Comparison of ENCODE assay signal across 1 cellular context in the genomic region with DNA sequence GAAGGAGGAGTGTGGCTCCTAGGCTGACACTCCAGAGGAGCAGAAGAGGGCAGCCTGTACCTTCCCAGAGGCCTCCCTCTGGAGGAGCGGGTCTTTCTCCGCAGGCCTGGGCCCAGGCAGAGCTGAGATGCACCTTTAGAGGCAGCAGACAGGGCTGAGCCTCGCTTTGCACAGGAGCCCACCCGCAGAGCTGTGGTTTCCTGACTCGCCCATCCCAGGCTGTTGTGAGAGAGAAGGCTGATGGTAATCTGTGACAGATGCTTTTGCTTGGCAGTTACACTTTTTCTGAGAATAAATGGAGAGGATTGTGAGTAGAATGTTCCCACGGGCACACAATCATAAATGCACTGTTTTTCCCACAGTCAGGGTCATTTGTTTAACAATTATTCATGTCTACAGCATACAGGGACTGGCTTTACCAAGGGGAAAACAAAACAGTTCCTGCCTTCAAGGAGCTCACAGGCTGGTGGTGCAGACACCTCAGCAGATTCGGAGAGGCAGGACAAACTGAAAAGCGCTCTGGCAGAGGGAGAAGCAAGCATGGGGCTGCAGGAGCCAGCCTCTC.
A peak's percentile ranks its signal among the peaks of the same experiment; 100 is the strongest.
TF ChIP-seq lines count a peak whose summit lies in the region.

No MANE protein-coding gene starts in this region.

TF ChIP-seq in HEK293, 187 proteins besides CTCF, POLR2A, EP300 and RAD21 (continued from another document):
- TF ChIP-seq, protein P1, sequence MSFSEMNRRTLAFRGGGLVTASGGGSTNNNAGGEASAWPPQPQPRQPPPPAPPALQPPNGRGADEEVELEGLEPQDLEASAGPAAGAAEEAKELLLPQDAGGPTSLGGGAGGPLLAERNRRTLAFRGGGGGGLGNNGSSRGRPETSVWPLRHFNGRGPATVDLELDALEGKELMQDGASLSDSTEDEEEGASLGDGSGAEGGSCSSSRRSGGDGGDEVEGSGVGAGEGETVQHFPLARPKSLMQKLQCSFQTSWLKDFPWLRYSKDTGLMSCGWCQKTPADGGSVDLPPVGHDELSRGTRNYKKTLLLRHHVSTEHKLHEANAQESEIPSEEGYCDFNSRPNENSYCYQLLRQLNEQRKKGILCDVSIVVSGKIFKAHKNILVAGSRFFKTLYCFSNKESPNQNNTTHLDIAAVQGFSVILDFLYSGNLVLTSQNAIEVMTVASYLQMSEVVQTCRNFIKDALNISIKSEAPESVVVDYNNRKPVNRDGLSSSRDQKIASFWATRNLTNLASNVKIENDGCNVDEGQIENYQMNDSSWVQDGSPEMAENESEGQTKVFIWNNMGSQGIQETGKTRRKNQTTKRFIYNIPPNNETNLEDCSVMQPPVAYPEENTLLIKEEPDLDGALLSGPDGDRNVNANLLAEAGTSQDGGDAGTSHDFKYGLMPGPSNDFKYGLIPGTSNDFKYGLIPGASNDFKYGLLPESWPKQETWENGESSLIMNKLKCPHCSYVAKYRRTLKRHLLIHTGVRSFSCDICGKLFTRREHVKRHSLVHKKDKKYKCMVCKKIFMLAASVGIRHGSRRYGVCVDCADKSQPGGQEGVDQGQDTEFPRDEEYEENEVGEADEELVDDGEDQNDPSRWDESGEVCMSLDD (tag by site-specific recombination; IDR thresholded peaks at IDR 0.05), result no peak
- TF ChIP-seq TRIM28 (IDR thresholded peaks at IDR 0.05; ENCODE audit: borderline replicate concordance, low read length), result peak; percentile 89; the same call in 1 of the 2 replicates
- TF ChIP-seq, protein P2, sequence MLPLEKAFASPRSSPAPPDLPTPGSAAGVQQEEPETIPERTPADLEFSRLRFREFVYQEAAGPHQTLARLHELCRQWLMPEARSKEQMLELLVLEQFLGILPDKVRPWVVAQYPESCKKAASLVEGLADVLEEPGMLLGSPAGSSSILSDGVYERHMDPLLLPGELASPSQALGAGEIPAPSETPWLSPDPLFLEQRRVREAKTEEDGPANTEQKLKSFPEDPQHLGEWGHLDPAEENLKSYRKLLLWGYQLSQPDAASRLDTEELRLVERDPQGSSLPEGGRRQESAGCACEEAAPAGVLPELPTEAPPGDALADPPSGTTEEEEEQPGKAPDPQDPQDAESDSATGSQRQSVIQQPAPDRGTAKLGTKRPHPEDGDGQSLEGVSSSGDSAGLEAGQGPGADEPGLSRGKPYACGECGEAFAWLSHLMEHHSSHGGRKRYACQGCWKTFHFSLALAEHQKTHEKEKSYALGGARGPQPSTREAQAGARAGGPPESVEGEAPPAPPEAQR (tag by site-specific recombination; IDR thresholded peaks at IDR 0.05), result no peak
- TF ChIP-seq, protein P3, sequence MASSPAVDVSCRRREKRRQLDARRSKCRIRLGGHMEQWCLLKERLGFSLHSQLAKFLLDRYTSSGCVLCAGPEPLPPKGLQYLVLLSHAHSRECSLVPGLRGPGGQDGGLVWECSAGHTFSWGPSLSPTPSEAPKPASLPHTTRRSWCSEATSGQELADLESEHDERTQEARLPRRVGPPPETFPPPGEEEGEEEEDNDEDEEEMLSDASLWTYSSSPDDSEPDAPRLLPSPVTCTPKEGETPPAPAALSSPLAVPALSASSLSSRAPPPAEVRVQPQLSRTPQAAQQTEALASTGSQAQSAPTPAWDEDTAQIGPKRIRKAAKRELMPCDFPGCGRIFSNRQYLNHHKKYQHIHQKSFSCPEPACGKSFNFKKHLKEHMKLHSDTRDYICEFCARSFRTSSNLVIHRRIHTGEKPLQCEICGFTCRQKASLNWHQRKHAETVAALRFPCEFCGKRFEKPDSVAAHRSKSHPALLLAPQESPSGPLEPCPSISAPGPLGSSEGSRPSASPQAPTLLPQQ (tag by site-specific recombination; IDR thresholded peaks at IDR 0.05), result peak; percentile 53; the same call in 1 of the 2 replicates
- TF ChIP-seq ZNF133 (tag by site-specific recombination; IDR thresholded peaks at IDR 0.05), result no peak
- peak; percentile 56 for TF ChIP-seq ZNF600 (tag by site-specific recombination; IDR thresholded peaks at IDR 0.05)
- TF ChIP-seq ZNF660 (tag by site-specific recombination; IDR thresholded peaks at IDR 0.05), result no peak
- 0 out of 2 replicates have a peak, but pooled peaks have one; percentile 22 for TF ChIP-seq ZSCAN30 (tag by site-specific recombination; IDR thresholded peaks at IDR 0.05)
- TF ChIP-seq, protein P4, sequence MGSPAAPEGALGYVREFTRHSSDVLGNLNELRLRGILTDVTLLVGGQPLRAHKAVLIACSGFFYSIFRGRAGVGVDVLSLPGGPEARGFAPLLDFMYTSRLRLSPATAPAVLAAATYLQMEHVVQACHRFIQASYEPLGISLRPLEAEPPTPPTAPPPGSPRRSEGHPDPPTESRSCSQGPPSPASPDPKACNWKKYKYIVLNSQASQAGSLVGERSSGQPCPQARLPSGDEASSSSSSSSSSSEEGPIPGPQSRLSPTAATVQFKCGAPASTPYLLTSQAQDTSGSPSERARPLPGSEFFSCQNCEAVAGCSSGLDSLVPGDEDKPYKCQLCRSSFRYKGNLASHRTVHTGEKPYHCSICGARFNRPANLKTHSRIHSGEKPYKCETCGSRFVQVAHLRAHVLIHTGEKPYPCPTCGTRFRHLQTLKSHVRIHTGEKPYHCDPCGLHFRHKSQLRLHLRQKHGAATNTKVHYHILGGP (tag by site-specific recombination; IDR thresholded peaks at IDR 0.05), result peak; percentile 78; the same call in 1 of the 2 replicates
- TF ChIP-seq, protein P5, sequence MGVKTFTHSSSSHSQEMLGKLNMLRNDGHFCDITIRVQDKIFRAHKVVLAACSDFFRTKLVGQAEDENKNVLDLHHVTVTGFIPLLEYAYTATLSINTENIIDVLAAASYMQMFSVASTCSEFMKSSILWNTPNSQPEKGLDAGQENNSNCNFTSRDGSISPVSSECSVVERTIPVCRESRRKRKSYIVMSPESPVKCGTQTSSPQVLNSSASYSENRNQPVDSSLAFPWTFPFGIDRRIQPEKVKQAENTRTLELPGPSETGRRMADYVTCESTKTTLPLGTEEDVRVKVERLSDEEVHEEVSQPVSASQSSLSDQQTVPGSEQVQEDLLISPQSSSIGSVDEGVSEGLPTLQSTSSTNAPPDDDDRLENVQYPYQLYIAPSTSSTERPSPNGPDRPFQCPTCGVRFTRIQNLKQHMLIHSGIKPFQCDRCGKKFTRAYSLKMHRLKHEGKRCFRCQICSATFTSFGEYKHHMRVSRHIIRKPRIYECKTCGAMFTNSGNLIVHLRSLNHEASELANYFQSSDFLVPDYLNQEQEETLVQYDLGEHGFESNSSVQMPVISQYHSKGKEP (tag by site-specific recombination; IDR thresholded peaks at IDR 0.05), result 0 out of 2 replicates have a peak, but pooled peaks have one; percentile 7
- 0 out of 2 replicates have a peak, but pooled peaks have one; percentile 59 for TF ChIP-seq ZNF596 (tag by site-specific recombination; IDR thresholded peaks at IDR 0.05)
- no peak for TF ChIP-seq ZNF2 (tag by site-specific recombination; IDR thresholded peaks at IDR 0.05)
- no peak for TF ChIP-seq ZNF76 (tag by site-specific recombination; IDR thresholded peaks at IDR 0.05; ENCODE audit: borderline replicate concordance, low read depth)
- TF ChIP-seq ZBTB8A (tag by site-specific recombination; IDR thresholded peaks at IDR 0.05), result peak; percentile 66
- TF ChIP-seq ZNF610 (tag by site-specific recombination; IDR thresholded peaks at IDR 0.05; ENCODE audit: borderline replicate concordance), result no peak
